In the genomic region with DNA sequence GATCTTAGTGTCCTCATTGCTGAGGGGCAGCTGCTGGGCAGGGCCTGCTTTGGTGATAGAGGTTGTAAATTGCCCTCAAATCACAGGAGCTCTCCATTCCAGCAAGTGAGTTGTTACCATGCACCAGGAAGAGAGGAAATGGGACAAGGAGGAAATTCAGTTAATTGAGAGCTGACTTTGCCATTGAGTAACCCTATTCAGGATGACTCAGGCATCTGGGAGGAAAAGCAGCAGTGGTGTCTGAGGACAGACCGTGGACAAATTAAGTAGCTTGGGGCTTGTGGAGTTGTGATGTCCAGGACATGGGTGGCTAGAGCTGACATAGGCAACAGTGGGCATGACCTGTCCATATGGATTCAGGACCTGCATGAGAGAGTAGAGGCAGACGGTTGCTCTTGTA, we compare ENCODE assay signal across 12 cellular contexts. TPM values are rescaled to one million over a fixed set of nuclear protein-coding genes. Genes with fewer than 3 reads are reported as not detected.
DNase-seq lines count a peak whose midpoint lies in the region; ATAC-seq, FAIRE-seq and TF ChIP-seq lines count a peak whose summit lies in the region.
"Had no signal": no experiment of that assay in that cellular context is flagged by ENCODE, and none has a peak within 500 bp of the region (broad histone marks: within the 10 kb centered on the region; RNA-seq: fewer than 3 reads in every experiment).

No MANE protein-coding gene starts in this region.

- H3K9me1 ChIP-seq in K562 (ENCODE audit: control insufficient read depth, insufficient read depth, low read length) = no peaks in the 10 kb centered on the region

- H3K9ac ChIP-seq in K562 (ENCODE audit: insufficient read depth in 1 of 2, low read depth in 2 of 2, low read length in 2 of 2) (no peak overlapping the region), skeletal muscle tissue (ENCODE audit: low read depth in 1 of 3, low read length in 3 of 3) (no peak overlapping the region)

- TF ChIP-seq CTCF in K562 (IDR thresholded peaks at IDR 0.05 in 2 of 3, conservative IDR thresholded peaks at IDR 0.05 in 1 of 3; ENCODE audit: insufficient read depth in 2 of 3, low read depth in 1 of 3, low read length in 3 of 3) (no peak), left ventricle myocardium inferior (IDR thresholded peaks at IDR 0.05; ENCODE audit: borderline replicate concordance) (no peak)
- TF ChIP-seq CTCF in CD4-positive, alpha-beta T cell (IDR thresholded peaks at IDR 0.05) = no peak

- no peaks in the 10 kb centered on the region for H3K9me3 ChIP-seq in K562 (replicated peaks; ENCODE audit: control insufficient read depth, insufficient read depth, low read depth, low read length)
- no peaks in the 10 kb centered on the region for H3K9me3 ChIP-seq in left ventricle myocardium inferior (replicated peaks)
- H3K9me3 ChIP-seq in skeletal muscle tissue (ENCODE audit: control insufficient read depth in 3 of 3, low read length in 3 of 3) = no peaks in the 10 kb centered on the region
- H3K9me3 ChIP-seq in CD4-positive, alpha-beta T cell (ENCODE audit: control insufficient read depth, low read length) = no peaks in the 10 kb centered on the region
- H3K9me3 ChIP-seq: SJCRH30 had no signal

- no peak overlapping the region for H3K4me2 ChIP-seq in K562 (ENCODE audit: insufficient read depth, low read length)

- peaks cover 60% of the 10 kb centered on the region for H3K27me3 Mint-ChIP-seq in CD4-positive, alpha-beta T cell

- peak; percentile 52 for FAIRE-seq in H54 (lab: Jason Lieb, UNC)
- FAIRE-seq in K562 (lab: Jason Lieb, UNC) = no peak

- in situ Hi-C loops in K562 (cut with MboI) = no loop called here

- H3K4me3 Mint-ChIP-seq in CD4-positive, alpha-beta T cell = no peak overlapping the region

- H2AFZ ChIP-seq in K562 (ENCODE audit: low read depth, low read length) = no peak overlapping the region

- no peak overlapping the region for H3K27ac ChIP-seq in K562 (ENCODE audit: extremely low read depth, low read depth, low read length)
- peak overlapping the region; percentile 67 for H3K27ac ChIP-seq in left ventricle myocardium inferior (replicated peaks)
- H3K27ac ChIP-seq in skeletal muscle tissue (ENCODE audit: low read depth, low read length) = peak overlapping the region; percentile 49
- H3K27ac ChIP-seq in CD4-positive, alpha-beta T cell (ENCODE audit: low read depth, low read length) = no peak overlapping the region
- H3K27ac ChIP-seq: SJCRH30 had no signal

- TF ChIP-seq EP300 in K562 (IDR thresholded peaks at IDR 0.05; ENCODE audit: low read length) = no peak

- H3K4me3 ChIP-seq in K562 (no peak overlapping the region), left ventricle myocardium inferior (no peak overlapping the region), skeletal muscle tissue (ENCODE audit: low read length in 3 of 3) (no peak overlapping the region)
- H3K4me3 ChIP-seq: SJCRH30 had no signal

- POLR2A ChIA-PET in K562 (lab: Yijun Ruan, JAX) = interaction anchor here (0.9 kb wide), 1 partner anchor 14 kb away, joined by 4 read pairs; no protein-coding TSS in a partner anchor
- POLR2A ChIA-PET in CD4-positive, alpha-beta T cell (lab: Charles Lee) = no interaction called here

- 0% methylated on average over 2 of the region's 2 CpGs for WGBS in K562 (ENCODE audit: insufficient coverage, low coverage, missing lambda C conversion rate)

- no peaks in the 10 kb centered on the region for H3K9me3 Mint-ChIP-seq in CD4-positive, alpha-beta T cell

- no peak overlapping the region for H3K27ac Mint-ChIP-seq in CD4-positive, alpha-beta T cell

- intact Hi-C loops in K562 (cut with micrococcal nuclease) (no loop called here), left ventricle myocardium inferior (cut with micrococcal nuclease) (no loop called here)
- intact Hi-C loops in CD4-positive, alpha-beta T cell (cut with DNase I, micrococcal nuclease) = no loop called here

- CTCF ChIA-PET in K562 (lab: Yijun Ruan, JAX; ENCODE audit: low intra/inter-chr PET ratio) = no interaction called here
- CTCF ChIA-PET in CD4-positive, alpha-beta T cell (lab: Charles Lee) = no interaction called here

- ATAC-seq in K562 = no peak
- ATAC-seq in CD4-positive, alpha-beta T cell (ENCODE audit: poor library complexity) = no peak
- no peak for ATAC-seq in HG03520 (IDR thresholded peaks at IDR 0.05; ENCODE audit: unreplicated experiment)

- no TSS peak for BruUV-seq in K562 (replicated peaks; lab: Mats Ljungman, UMichigan)

- no peak for TF ChIP-seq RAD21 in K562 (CRISPR knock-in tag; conservative IDR thresholded peaks at IDR 0.05 in 1 of 2, IDR thresholded peaks at IDR 0.05 in 1 of 2)

- H3K36me3 ChIP-seq in K562 (ENCODE audit: control insufficient read depth, insufficient read depth, low read length) (no peaks in the 10 kb centered on the region), left ventricle myocardium inferior (no peaks in the 10 kb centered on the region), skeletal muscle tissue (ENCODE audit: control insufficient read depth in 3 of 3, insufficient read depth in 3 of 3, low read length in 3 of 3) (no peaks in the 10 kb centered on the region)
- H3K36me3 ChIP-seq: SJCRH30 had no signal

- H3K27me3 ChIP-seq in K562 (ENCODE audit: control insufficient read depth in 2 of 2, insufficient read depth in 2 of 2, low read length in 2 of 2) (peaks cover 26 to 42% of the 10 kb centered on the region in 2 experiments), left ventricle myocardium inferior (ENCODE audit: low read depth) (no peaks in the 10 kb centered on the region), skeletal muscle tissue (ENCODE audit: control insufficient read depth in 3 of 3, insufficient read depth in 3 of 3, low read length in 3 of 3) (no peaks in the 10 kb centered on the region)
- H3K27me3 ChIP-seq in CD4-positive, alpha-beta T cell (ENCODE audit: control insufficient read depth, insufficient read depth, low read length) = peaks cover 11% of the 10 kb centered on the region
- H3K27me3 ChIP-seq: SJCRH30 had no signal

- H3K4me1 ChIP-seq in K562 (replicated peaks in 1 of 2; ENCODE audit: control insufficient read depth in 2 of 2, insufficient read depth in 2 of 2, low read length in 2 of 2) (peaks cover 0 to 1% of the 10 kb centered on the region in 2 experiments; a peak in 1 of 5 replicates), left ventricle myocardium inferior (peaks cover 63% of the 10 kb centered on the region), skeletal muscle tissue (ENCODE audit: control insufficient read depth in 3 of 3, insufficient read depth in 3 of 3, low read length in 3 of 3) (peaks cover 15 to 42% (median 28%) of the 10 kb centered on the region in 3 donors)
- H3K4me1 ChIP-seq: SJCRH30 had no signal

- DNase-seq in H54 (ENCODE audit: insufficient read length, low spot score) = no peak
- no peak for DNase-seq in K562 (ENCODE audit: extremely low read depth in 1 of 4, low spot score in 3 of 4)
- no peak for DNase-seq in left ventricle myocardium inferior
- no peak for DNase-seq in T-helper 9 cell
- no peak for DNase-seq in CD4-positive, alpha-beta T cell
- DNase-seq in NCI-H748 (lab: John Stamatoyannopoulos, UW; ENCODE audit: unreplicated experiment) = no peak
- DNase-seq: activated CD8-positive, alpha-beta memory T cell treated with anti-CD3 and anti-CD28 coated beads, Interleukin-2, amount 50 U/mL, for 48 hours; cortex of kidney; NCI-H1092 treated with DMSO at 0.1 percent for 48 hours; SJCRH30 had no signal

- no peaks in the 10 kb centered on the region for H3K36me3 Mint-ChIP-seq in CD4-positive, alpha-beta T cell (ENCODE audit: low read depth)

- no peak for TF ChIP-seq POLR2A in H54 (IDR thresholded peaks at IDR 0.05; ENCODE audit: low read depth, low read length)
- TF ChIP-seq POLR2A in K562 (conservative IDR thresholded peaks at IDR 0.05) = no peak

- H3K4me1 Mint-ChIP-seq in CD4-positive, alpha-beta T cell (ENCODE audit: low read depth) = no peaks in the 10 kb centered on the region

- peaks cover 6% of the 10 kb centered on the region; the same call in 1 of the 2 replicates for H4K20me1 ChIP-seq in K562 (replicated peaks; ENCODE audit: control insufficient read depth, insufficient read depth, low read length)

- H3K79me2 ChIP-seq in K562 (ENCODE audit: control insufficient read depth, insufficient read depth, low read length) = no peaks in the 10 kb centered on the region

TF ChIP-seq in K562, 482 proteins besides CTCF, POLR2A, EP300 and RAD21:
- TF ChIP-seq NFE2 (IDR thresholded peaks at IDR 0.05; ENCODE audit: low read depth) (peak; percentile 28; the same call in 1 of the 2 replicates), HNRNPH1 (optimal IDR thresholded peaks at IDR 0.05; ENCODE audit: low read depth, low read length) (no peak)

RNA-seq across cellular contexts. Expression of a gene that starts 5.9 kb away (rescaled TPM):
- total RNA-seq in K562 (2011; cell fraction: chromatin; rRNA removed; ENCODE audit: low replicate concordance) = 0.09 TPM in 1 of 2 replicates, not detected in the other
- total RNA-seq in K562 (2011; cell fraction: nucleolus; rRNA removed) = 0.17 and 0.92 TPM in 2 replicates
- 0.07 TPM in 1 of 2 replicates, not detected in the other for total RNA-seq in K562 (2011; cell fraction: nucleoplasm; rRNA removed)
- total RNA-seq in K562 (2014; rRNA removed) (0.09 TPM in 1 of 2 replicates, not detected in the other), K562 (2014; rRNA removed; fragmentation: Illumina TruSeq; extraction: Trizol) (not detected in 2 replicates), K562 (2015; rRNA removed; fragmentation: Illumina TruSeq; extraction: Trizol) (not detected in 2 replicates), K562 (2021) (0.13 TPM in 2 replicates), left ventricle myocardium inferior (59.1 TPM), skeletal muscle tissue (16.7 TPM)
- polyA plus RNA-seq in K562 (2011; rRNA removed) (0.01 TPM in 1 of 2 replicates, not detected in the other), K562 (2014; fragmentation: Illumina TruSeq; extraction: Trizol) (not detected in 2 replicates), K562 (2014; fragmentation: Nextera tagmentation; extraction: Ambion mirVana) (not detected), K562 (2014; rRNA removed) (not detected in 2 replicates)
- 0.27 TPM in 1 of 2 replicates, not detected in the other for polyA plus RNA-seq in K562 (2011; cell fraction: cytosol; rRNA removed)
- polyA plus RNA-seq in K562 (2011; cell fraction: nucleus; rRNA removed) = 0.41 and 0.52 TPM in 2 replicates
- polyA plus RNA-seq in K562 (2012) = not detected in 2 replicates
- polyA minus RNA-seq in K562 (2011; rRNA and poly(A)+ RNA removed) = not detected in 2 replicates
- 0.46 TPM in 1 of 2 replicates, not detected in the other for polyA minus RNA-seq in K562 (2011; cell fraction: cytosol; rRNA and poly(A)+ RNA removed)
- polyA minus RNA-seq in K562 (2011; cell fraction: nucleus; rRNA and poly(A)+ RNA removed) = 0.13 TPM in 1 of 2 replicates, not detected in the other
- total RNA-seq in CD4-positive, alpha-beta T cell = under 1 TPM; 0.11 to 0.22 TPM

Comparison
In these comparisons a context has a peak if more than half of its experiments do, and no peak if none do; other contexts are left out.
1. H3K27ac ChIP-seq: peak in left ventricle myocardium inferior (single experiment) and skeletal muscle tissue (single experiment); none in K562 (single experiment) and CD4-positive, alpha-beta T cell (single experiment).